ENCODE assay signal across 14 cellular contexts in the genomic region with DNA sequence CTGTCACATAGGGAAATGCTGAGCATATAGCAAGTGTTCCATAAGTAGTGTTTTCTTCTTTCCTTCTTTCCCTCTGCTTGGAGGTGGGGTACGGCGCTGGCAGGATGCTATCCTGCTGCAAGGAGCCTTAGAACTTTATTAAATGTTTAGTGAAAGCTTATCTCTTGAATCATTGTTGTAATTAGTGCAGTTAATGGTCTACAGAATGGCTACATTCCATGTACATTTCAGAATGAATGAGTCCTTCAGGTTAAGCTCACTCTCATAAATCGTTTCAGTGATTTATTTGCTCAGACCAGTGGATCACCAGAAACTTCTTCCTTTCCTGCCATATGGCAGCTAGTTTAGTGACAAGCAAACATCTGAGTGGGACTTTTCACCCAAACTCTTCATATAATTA. TPM values are rescaled to one million over a fixed set of nuclear protein-coding genes. Genes with fewer than 3 reads are reported as not detected.
DNase-seq lines count a peak whose midpoint lies in the region; ATAC-seq and TF ChIP-seq lines count a peak whose summit lies in the region.
"Had no signal": no experiment of that assay in that cellular context is flagged by ENCODE, and none has a peak within 500 bp of the region (broad histone marks: within the 10 kb centered on the region; RNA-seq: fewer than 3 reads in every experiment).

No MANE protein-coding gene starts in this region.

- BruUV-seq in Panc1 (replicated peaks; lab: Mats Ljungman, UMichigan): no TSS peak

- no peak overlapping the region for H3K4me3 ChIP-seq in Panc1 (ENCODE audit: low read depth in 2 of 2, low read length in 2 of 2)

- POLR2A ChIA-PET in CD4-positive, alpha-beta T cell (lab: Charles Lee): no interaction called here
- POLR2A ChIA-PET in Panc1 (lab: Charles Lee): no interaction called here
- POLR2A ChIA-PET in activated CD8-positive, alpha-beta T cell treated with anti-CD3 and anti-CD28 coated beads for 36 hours (lab: Charles Lee): interaction anchor here (0.6 to 2.3 kb wide), 4 partner anchors 21 to 95 kb away, joined by 3 to 8 read pairs (median 4); no protein-coding TSS in a partner anchor

- H3K36me3 Mint-ChIP-seq in CD4-positive, alpha-beta T cell (ENCODE audit: low read depth): peaks cover 15% of the 10 kb centered on the region
- H3K36me3 Mint-ChIP-seq in neural crest cell (ENCODE audit: low read depth): peaks cover 10% of the 10 kb centered on the region
- peaks cover 12% of the 10 kb centered on the region for H3K36me3 Mint-ChIP-seq in activated CD8-positive, alpha-beta T cell treated with anti-CD3 and anti-CD28 coated beads for 36 hours (ENCODE audit: low read depth)

- H3K9me3 Mint-ChIP-seq in CD4-positive, alpha-beta T cell: no peaks in the 10 kb centered on the region
- no peaks in the 10 kb centered on the region for H3K9me3 Mint-ChIP-seq in neural crest cell
- H3K9me3 Mint-ChIP-seq in activated CD8-positive, alpha-beta T cell treated with anti-CD3 and anti-CD28 coated beads for 36 hours: no peaks in the 10 kb centered on the region
- H3K9me3 Mint-ChIP-seq: H9 had no signal

- peak overlapping the region; percentile 56 for H3K4me3 Mint-ChIP-seq in CD4-positive, alpha-beta T cell
- peak overlapping the region; percentile 5 for H3K4me3 Mint-ChIP-seq in neural crest cell
- no peak overlapping the region for H3K4me3 Mint-ChIP-seq in activated CD8-positive, alpha-beta T cell treated with anti-CD3 and anti-CD28 coated beads for 36 hours
- H3K4me3 Mint-ChIP-seq: CD14-positive monocyte had no signal

- peaks cover 2% of the 10 kb centered on the region for H3K36me3 ChIP-seq in Panc1 (ENCODE audit: control insufficient read depth, insufficient read depth, low read length)

- no peak for DNase-seq in CD4-positive, alpha-beta T cell
- DNase-seq in Panc1 (ENCODE audit: low read depth, low spot score) (no peak), kidney glomerular epithelial cell (lab: John Stamatoyannopoulos, UW) (peak; percentile 59), neural crest cell (ENCODE audit: low read depth, low spot score) (no peak), GM13976 (ENCODE audit: low spot score) (no peak), NCI-H524 treated with DMSO at 0.1 percent for 48 hours (lab: John Stamatoyannopoulos, UW) (no peak)
- DNase-seq in activated CD8-positive, alpha-beta T cell treated with anti-CD3 and anti-CD28 coated beads for 36 hours: no peak
- DNase-seq: DMS53, GOT3, H9 had no signal

- no peaks in the 10 kb centered on the region for H3K9me3 ChIP-seq in CD4-positive, alpha-beta T cell (ENCODE audit: control insufficient read depth, low read length)
- H3K9me3 ChIP-seq in Panc1 (ENCODE audit: control insufficient read depth, insufficient read depth, low read depth, low read length): no peaks in the 10 kb centered on the region

- CTCF ChIA-PET in CD4-positive, alpha-beta T cell (lab: Charles Lee): no interaction called here
- CTCF ChIA-PET in Panc1 (lab: Charles Lee): no interaction called here
- CTCF ChIA-PET in activated CD8-positive, alpha-beta T cell treated with anti-CD3 and anti-CD28 coated beads for 36 hours (lab: Charles Lee): no interaction called here

- H3K27ac ChIP-seq in CD4-positive, alpha-beta T cell (ENCODE audit: low read depth, low read length): no peak overlapping the region
- H3K27ac ChIP-seq in Panc1 (ENCODE audit: low read length): peak overlapping the region; percentile 66
- H3K27ac ChIP-seq: 22Rv1 had no signal

- H3K27me3 ChIP-seq in CD4-positive, alpha-beta T cell (ENCODE audit: control insufficient read depth, insufficient read depth, low read length): no peaks in the 10 kb centered on the region
- no peaks in the 10 kb centered on the region for H3K27me3 ChIP-seq in Panc1 (ENCODE audit: control insufficient read depth, insufficient read depth, low read length)

- H3K4me1 ChIP-seq in Panc1 (ENCODE audit: control insufficient read depth, insufficient read depth, low read length): peaks cover 75% of the 10 kb centered on the region

- no peak for TF ChIP-seq CTCF in CD4-positive, alpha-beta T cell (IDR thresholded peaks at IDR 0.05)
- TF ChIP-seq CTCF in Panc1 (IDR thresholded peaks at IDR 0.05) (no peak), neural crest cell (conservative IDR thresholded peaks at IDR 0.05) (no peak), GM13976 (IDR thresholded peaks at IDR 0.05; ENCODE audit: borderline replicate concordance, control extremely low read depth, extremely low read depth, insufficient read depth, missing control alignments) (no peak)
- no peak for TF ChIP-seq CTCF in activated CD8-positive, alpha-beta T cell treated with anti-CD3 and anti-CD28 coated beads for 36 hours (IDR thresholded peaks at IDR 0.05)

- no peaks in the 10 kb centered on the region for H3K27me3 Mint-ChIP-seq in CD4-positive, alpha-beta T cell
- no peaks in the 10 kb centered on the region for H3K27me3 Mint-ChIP-seq in neural crest cell (ENCODE audit: low read depth)
- H3K27me3 Mint-ChIP-seq in activated CD8-positive, alpha-beta T cell treated with anti-CD3 and anti-CD28 coated beads for 36 hours: peaks cover 2% of the 10 kb centered on the region

- in situ Hi-C loops in Panc1 (cut with HindIII; ENCODE audit: low pct_unique_long_range_greater_than_20kb, low sequenced_read_pairs): no loop called here
- in situ Hi-C loops in GM13976 (cut with MboI; ENCODE audit: low sequenced_read_pairs, unreplicated experiment): no loop called here

- peaks cover 24% of the 10 kb centered on the region for H3K4me1 Mint-ChIP-seq in CD4-positive, alpha-beta T cell (ENCODE audit: low read depth)
- peaks cover 50% of the 10 kb centered on the region for H3K4me1 Mint-ChIP-seq in neural crest cell
- peaks cover 11% of the 10 kb centered on the region for H3K4me1 Mint-ChIP-seq in activated CD8-positive, alpha-beta T cell treated with anti-CD3 and anti-CD28 coated beads for 36 hours (ENCODE audit: low read depth)

- no peak for ATAC-seq in CD4-positive, alpha-beta T cell (ENCODE audit: poor library complexity)
- ATAC-seq in Panc1 (no peak), GM18519 (IDR thresholded peaks at IDR 0.05; ENCODE audit: low FRiP score, unreplicated experiment) (no peak)
- no peak for ATAC-seq in activated CD8-positive, alpha-beta T cell treated with anti-CD3 and anti-CD28 coated beads for 36 hours
- ATAC-seq: HepG2 had no signal

- intact Hi-C loops in CD4-positive, alpha-beta T cell (cut with DNase I, micrococcal nuclease): loop anchor here (5.0 to 10.0 kb wide), 5 partner anchors 103 to 411 kb away; partner anchors contain the start of genes GRHL1 (in 1 of the 2), IAH1 (in 1 of the 2) and KLF11 (in 1 of the 2)
- intact Hi-C loops in Panc1 (cut with micrococcal nuclease; ENCODE audit: unreplicated experiment): loop anchor here (10.0 kb wide), 1 partner anchor 161 kb away; no protein-coding TSS in a partner anchor
- intact Hi-C loops in activated CD8-positive, alpha-beta T cell treated with anti-CD3 and anti-CD28 coated beads for 36 hours (cut with micrococcal nuclease): no loop called here

- peak overlapping the region; percentile 96 for H3K27ac Mint-ChIP-seq in CD4-positive, alpha-beta T cell
- H3K27ac Mint-ChIP-seq in neural crest cell (ENCODE audit: unreplicated experiment): no peak overlapping the region
- H3K27ac Mint-ChIP-seq in activated CD8-positive, alpha-beta T cell treated with anti-CD3 and anti-CD28 coated beads for 36 hours: no peak overlapping the region
- H3K27ac Mint-ChIP-seq: H9 had no signal

RNA-seq across cellular contexts. Expression of gene YWHAQ, which starts 3.3 kb away (rescaled TPM):
- 100 to 1,000 TPM in 1 of 2 experiments, 10 to 100 TPM in 1; 95.8 to 101 TPM for total RNA-seq in CD4-positive, alpha-beta T cell
- total RNA-seq in Panc1 (2021; ENCODE audit: unreplicated experiment): 683 TPM
- polyA plus RNA-seq in Panc1 (2012; ENCODE audit: insufficient read length): 719 TPM
- total RNA-seq in neural crest cell: 503 and 518 TPM in 2 replicates
- 100 to 1,000 TPM; 341 to 368 TPM for total RNA-seq in activated CD8-positive, alpha-beta T cell treated with anti-CD3 and anti-CD28 coated beads for 36 hours
